ENCODE assay signal across 19 cellular contexts in the genomic region with DNA sequence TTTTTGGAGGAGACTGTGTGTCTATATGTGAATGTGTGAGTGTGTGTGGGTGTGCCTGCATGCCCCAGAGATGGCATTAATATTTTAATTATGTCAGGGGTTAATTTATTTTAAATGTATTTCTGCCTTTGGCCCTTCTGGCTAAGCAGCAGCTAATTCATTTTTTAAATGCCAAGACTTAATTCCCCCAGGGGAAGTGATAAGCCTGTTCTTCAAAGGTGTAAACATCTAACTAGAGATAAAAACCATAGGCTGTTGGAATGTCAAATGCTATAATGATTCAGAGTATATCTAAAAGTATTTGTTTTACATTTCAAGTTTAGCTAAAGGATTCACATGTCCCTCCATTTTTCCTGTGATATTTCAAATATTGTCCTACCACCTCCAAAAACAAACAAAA.
DNase-seq lines count a peak whose midpoint lies in the region; TF ChIP-seq lines count a peak whose summit lies in the region.
"Had no signal": no experiment of that assay in that cellular context is flagged by ENCODE, and none has a peak within 500 bp of the region (broad histone marks: within the 10 kb centered on the region; RNA-seq: fewer than 3 reads in every experiment).

No MANE protein-coding gene starts in this region.

- no peak overlapping the region for H3K4me3 Mint-ChIP-seq in activated naive CD8-positive, alpha-beta T cell
- no peak overlapping the region for H3K4me3 Mint-ChIP-seq in activated naive CD8-positive, alpha-beta T cell treated with anti-CD3 and anti-CD28 coated beads for 36 hours
- H3K4me3 Mint-ChIP-seq: B cell; CD4-positive, alpha-beta T cell; CD8-positive, alpha-beta T cell had no signal

- no peak overlapping the region for H4K91ac ChIP-seq in mesenchymal stem cell (ENCODE audit: low read length)

- no peak overlapping the region for H3K4ac ChIP-seq in mesenchymal stem cell (ENCODE audit: low read depth in 1 of 2, low read length in 2 of 2)

- no peak overlapping the region for H3K23ac ChIP-seq in mesenchymal stem cell (ENCODE audit: low read length in 2 of 2)

- H2AK5ac ChIP-seq in mesenchymal stem cell (ENCODE audit: low read length, severe bottlenecking), result peak overlapping the region; percentile 5

- TF ChIP-seq CTCF in fibroblast of the aortic adventitia (IDR thresholded peaks at IDR 0.05; ENCODE audit: insufficient read depth, low read length) (no peak), osteoblast (IDR thresholded peaks at IDR 0.05; ENCODE audit: extremely low read depth, low read depth, low read length) (no peak), ascending aorta (IDR thresholded peaks at IDR 0.05) (no peak)

- H3K4me2 ChIP-seq in mesenchymal stem cell (ENCODE audit: low read length, poor library complexity, severe bottlenecking), result no peak overlapping the region
- H3K4me2 ChIP-seq in osteoblast (ENCODE audit: insufficient read depth, low read length), result no peak overlapping the region
- H3K4me2 ChIP-seq: A549; BLaER1 treated with 17β-estradiol and CSF1 and Interleukin-3, amounts not matched to agents 10 nM and 100 nM had no signal

- H3K9me3 Mint-ChIP-seq in activated naive CD8-positive, alpha-beta T cell (ENCODE audit: low read depth), result no peaks in the 10 kb centered on the region
- peaks cover 5% of the 10 kb centered on the region for H3K9me3 Mint-ChIP-seq in activated naive CD8-positive, alpha-beta T cell treated with anti-CD3 and anti-CD28 coated beads for 36 hours

- no peak overlapping the region for H3K9ac ChIP-seq in mesenchymal stem cell (ENCODE audit: low read length)
- H3K9ac ChIP-seq: BLaER1 treated with 17β-estradiol and CSF1 and Interleukin-3, amounts not matched to agents 10 nM and 100 nM had no signal

- DNase-seq in activated naive CD8-positive, alpha-beta T cell treated with anti-CD3 and anti-CD28 coated beads for 36 hours, result no peak
- DNase-seq in fibroblast of the aortic adventitia (ENCODE audit: low read depth), result peak; percentile 38
- no peak for DNase-seq in mesenchymal stem cell
- DNase-seq in NCI-H69 (lab: John Stamatoyannopoulos, UW), result no peak
- DNase-seq in osteoblast (ENCODE audit: insufficient read length, low spot score, missing footprints), result no peak
- DNase-seq in ascending aorta (ENCODE audit: low spot score in 2 of 2), result no peak
- DNase-seq: AML-193; Caco-2; Calu3; CD4-positive, alpha-beta T cell; CD8-positive, alpha-beta T cell; DMS79 treated with DMSO at 0.1 percent for 48 hours; GF-D8 had no signal

- H2AFZ ChIP-seq in mesenchymal stem cell (ENCODE audit: low read depth, low read length) (no peak overlapping the region), osteoblast (ENCODE audit: low read length) (no peak overlapping the region)

- H2BK12ac ChIP-seq in mesenchymal stem cell (ENCODE audit: low read length in 2 of 2), result no peak overlapping the region

- peak overlapping the region; percentile 16 for H3K27ac Mint-ChIP-seq in activated naive CD8-positive, alpha-beta T cell
- no peak overlapping the region for H3K27ac Mint-ChIP-seq in activated naive CD8-positive, alpha-beta T cell treated with anti-CD3 and anti-CD28 coated beads for 36 hours
- H3K27ac Mint-ChIP-seq: B cell; CD4-positive, alpha-beta T cell; CD8-positive, alpha-beta T cell had no signal

- H3K4me3 ChIP-seq in fibroblast of the aortic adventitia (ENCODE audit: low read depth, low read length) (no peak overlapping the region), mesenchymal stem cell (ENCODE audit: insufficient read depth in 1 of 2, low read depth in 1 of 2, low read length in 2 of 2) (no peak overlapping the region), osteoblast (ENCODE audit: insufficient read depth, low read length) (no peak overlapping the region), ascending aorta (no peak overlapping the region)
- H3K4me3 ChIP-seq: A549; BLaER1 treated with 17β-estradiol and CSF1 and Interleukin-3, amounts not matched to agents 10 nM and 100 nM had no signal

- H4K8ac ChIP-seq in mesenchymal stem cell (ENCODE audit: low read length), result no peak overlapping the region

- H3K36me3 ChIP-seq in mesenchymal stem cell (ENCODE audit: control insufficient read depth in 1 of 2, insufficient read depth in 2 of 2, low read depth in 1 of 2, low read length in 2 of 2) (peaks cover 0 to 5% of the 10 kb centered on the region in 2 experiments), osteoblast (ENCODE audit: insufficient read depth, low read length) (no peaks in the 10 kb centered on the region), ascending aorta (no peaks in the 10 kb centered on the region)
- H3K36me3 ChIP-seq: BLaER1 treated with 17β-estradiol and CSF1 and Interleukin-3, amounts not matched to agents 10 nM and 100 nM had no signal

- H3K9me3 ChIP-seq in mesenchymal stem cell (ENCODE audit: control insufficient read depth, low read length) (no peaks in the 10 kb centered on the region), osteoblast (ENCODE audit: low read depth, low read length) (no peaks in the 10 kb centered on the region), ascending aorta (no peaks in the 10 kb centered on the region)
- H3K9me3 ChIP-seq: Caco-2 had no signal

- no peaks in the 10 kb centered on the region for H3K36me3 Mint-ChIP-seq in activated naive CD8-positive, alpha-beta T cell
- H3K36me3 Mint-ChIP-seq in activated naive CD8-positive, alpha-beta T cell treated with anti-CD3 and anti-CD28 coated beads for 36 hours, result no peaks in the 10 kb centered on the region
- H3K36me3 Mint-ChIP-seq: CD8-positive, alpha-beta T cell had no signal

- H3K27me3 ChIP-seq in mesenchymal stem cell (ENCODE audit: control insufficient read depth in 1 of 2, insufficient read depth in 1 of 2, low read length in 2 of 2) (no peaks in the 10 kb centered on the region), osteoblast (ENCODE audit: insufficient read depth, low read length) (no peaks in the 10 kb centered on the region), ascending aorta (no peaks in the 10 kb centered on the region)
- H3K27me3 ChIP-seq: BLaER1 treated with 17β-estradiol and CSF1 and Interleukin-3, amounts not matched to agents 10 nM and 100 nM had no signal

- H3K4me1 ChIP-seq in mesenchymal stem cell (ENCODE audit: control insufficient read depth, insufficient read depth, low read depth, low read length), result no peaks in the 10 kb centered on the region
- no peaks in the 10 kb centered on the region for H3K4me1 ChIP-seq in osteoblast (ENCODE audit: insufficient read depth, low read length)
- no peaks in the 10 kb centered on the region for H3K4me1 ChIP-seq in ascending aorta
- H3K4me1 ChIP-seq: A549; BLaER1 treated with 17β-estradiol and CSF1 and Interleukin-3, amounts not matched to agents 10 nM and 100 nM had no signal

- no peaks in the 10 kb centered on the region for H3K27me3 Mint-ChIP-seq in activated naive CD8-positive, alpha-beta T cell
- H3K27me3 Mint-ChIP-seq in activated naive CD8-positive, alpha-beta T cell treated with anti-CD3 and anti-CD28 coated beads for 36 hours, result no peaks in the 10 kb centered on the region
- H3K27me3 Mint-ChIP-seq: CD4-positive, alpha-beta T cell had no signal

- no peak overlapping the region for H3K18ac ChIP-seq in mesenchymal stem cell (ENCODE audit: low read depth in 1 of 2, low read length in 2 of 2)

- H2BK15ac ChIP-seq in mesenchymal stem cell (ENCODE audit: low read depth, poor library complexity, severe bottlenecking), result no peak overlapping the region

- H3K79me2 ChIP-seq in osteoblast (ENCODE audit: insufficient read depth, low read length), result no peaks in the 10 kb centered on the region

- no peaks in the 10 kb centered on the region for H4K20me1 ChIP-seq in osteoblast (ENCODE audit: insufficient read depth, low read length)
- H4K20me1 ChIP-seq: BLaER1 treated with 17β-estradiol and CSF1 and Interleukin-3, amounts not matched to agents 10 nM and 100 nM had no signal

- H3K4me1 Mint-ChIP-seq in activated naive CD8-positive, alpha-beta T cell (ENCODE audit: low read depth), result no peaks in the 10 kb centered on the region
- no peaks in the 10 kb centered on the region for H3K4me1 Mint-ChIP-seq in activated naive CD8-positive, alpha-beta T cell treated with anti-CD3 and anti-CD28 coated beads for 36 hours
- H3K4me1 Mint-ChIP-seq: B cell had no signal

- intact Hi-C loops in ascending aorta (cut with DNase I), result no loop called here

- no peak overlapping the region for H3K14ac ChIP-seq in mesenchymal stem cell (ENCODE audit: low read length in 2 of 2)

- no peak overlapping the region for H2BK5ac ChIP-seq in mesenchymal stem cell (ENCODE audit: low read depth, low read length, poor library complexity, severe bottlenecking)

- H2BK120ac ChIP-seq in mesenchymal stem cell (ENCODE audit: low read depth, low read length), result no peak overlapping the region

- H3K27ac ChIP-seq in mesenchymal stem cell (ENCODE audit: low read length, poor library complexity, severe bottlenecking) (no peak overlapping the region), osteoblast (ENCODE audit: low read depth, low read length) (no peak overlapping the region), ascending aorta (no peak overlapping the region)
- H3K27ac ChIP-seq: 22Rv1; BLaER1 treated with 17β-estradiol and CSF1 and Interleukin-3, amounts not matched to agents 10 nM and 100 nM; C4-2B had no signal

- H3K79me1 ChIP-seq in mesenchymal stem cell (replicated peaks; ENCODE audit: low read length, poor library complexity, severe bottlenecking), result no peaks in the 10 kb centered on the region
